In the genomic region with DNA sequence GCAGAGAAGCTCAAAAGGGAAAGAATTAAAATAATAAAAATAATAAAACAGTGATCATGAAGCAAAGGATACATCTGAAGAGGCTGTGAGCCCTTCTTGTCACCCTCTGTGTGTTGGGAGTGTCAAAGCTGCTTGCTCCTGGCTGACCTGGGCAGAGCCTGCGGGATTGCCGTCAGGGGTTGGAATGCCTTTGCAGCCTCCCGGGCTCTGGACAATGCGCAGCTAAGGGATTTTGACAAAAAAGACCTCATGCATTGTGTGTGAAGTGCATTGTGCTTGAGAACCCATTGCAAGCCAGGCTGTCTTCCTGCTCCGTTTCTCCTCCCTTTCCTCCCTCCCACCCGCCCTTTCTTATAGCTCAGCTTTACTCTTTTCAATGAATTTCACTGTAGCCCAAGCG, we compare ENCODE assay signal across 19 cellular contexts.
"Had no signal": no experiment of that assay in that cellular context is flagged by ENCODE, and none has a peak within 500 bp of the region (broad histone marks: within the 10 kb centered on the region; RNA-seq: fewer than 3 reads in every experiment).

No MANE protein-coding gene starts in this region.

- H3K9ac ChIP-seq: KMS-11 had no signal

- H3K27me3 ChIP-seq: ascending aorta, body of pancreas, Peyer's patch, SJCRH30 had no signal

- H3K27ac Mint-ChIP-seq: activated naive CD4-positive, alpha-beta T cell treated with anti-CD3 and anti-CD28 coated beads, Interleukin-2, amount 50 U/mL, for 72 hours; activated naive CD8-positive, alpha-beta T cell treated with anti-CD3 and anti-CD28 coated beads, Interleukin-2, amount 50 U/mL, for 24 hours; T-helper 1 cell treated with Interleukin-12 subunit alpha and Interleukin-12 subunit beta and Interleukin-4 antibody, amounts not matched to agents 30 μg/mL and 1 μg/mL, for 36 hours had no signal

- ATAC-seq: activated naive CD8-positive, alpha-beta T cell treated with anti-CD3 and anti-CD28 coated beads, Interleukin-2, amount 50 U/mL, for 24 hours; activated T-cell treated with anti-CD3 and anti-CD28 coated beads, Interleukin-2, amount 50 U/mL, for 4 hours; body of pancreas; SK-N-SH treated with all-trans-retinoic acid at 6 μM for 48 hours had no signal

- H3K36me3 Mint-ChIP-seq: activated naive CD4-positive, alpha-beta T cell treated with anti-CD3 and anti-CD28 coated beads, Interleukin-2, amount 50 U/mL, for 72 hours had no signal

- H3K9me3 Mint-ChIP-seq: activated naive CD8-positive, alpha-beta T cell treated with anti-CD3 and anti-CD28 coated beads, Interleukin-2, amount 50 U/mL, for 24 hours; T-helper 1 cell treated with Interleukin-12 subunit alpha and Interleukin-12 subunit beta and Interleukin-4 antibody, amounts not matched to agents 30 μg/mL and 1 μg/mL, for 36 hours had no signal

- H3K4me2 ChIP-seq: KMS-11 had no signal

- H3K4me1 ChIP-seq: ascending aorta, body of pancreas, Peyer's patch, SJCRH30 had no signal

- DNase-seq: activated CD4-positive, alpha-beta T cell treated with anti-CD3 and anti-CD28 coated beads, Interleukin-2, amount 50 U/mL, for 4 hours; activated CD4-positive, CD25-positive, alpha-beta regulatory T cell treated with anti-CD3 and anti-CD28 coated beads, Interleukin-2, amount 50 U/mL, for 72 hours; activated CD8-positive, alpha-beta memory T cell treated with anti-CD3 and anti-CD28 coated beads for 24 hours; activated effector memory CD4-positive, alpha-beta T cell treated with anti-CD3 and anti-CD28 coated beads, Interleukin-2, amount 50 U/mL, for 16 hours; activated naive CD4-positive, alpha-beta T cell treated with Interleukin-2 at 50 U/mL for 16 hours; activated naive CD8-positive, alpha-beta T cell treated with anti-CD3 and anti-CD28 coated beads, Interleukin-2, amount 50 U/mL, for 24 hours; activated T-cell treated with anti-CD3 and anti-CD28 coated beads, Interleukin-2, amount 50 U/mL, for 4 hours; amniotic stem cell; NCI-H446; Right ventricle myocardium superior had no signal

- H3K9me3 ChIP-seq: ascending aorta, Peyer's patch, SJCRH30 had no signal

- H3K4me3 Mint-ChIP-seq: activated naive CD8-positive, alpha-beta T cell treated with anti-CD3 and anti-CD28 coated beads, Interleukin-2, amount 50 U/mL, for 24 hours; activated T-cell treated with anti-CD3 and anti-CD28 coated beads, Interleukin-2, amount 50 U/mL, for 4 hours; T-helper 1 cell treated with Interleukin-12 subunit alpha and Interleukin-12 subunit beta and Interleukin-4 antibody, amounts not matched to agents 30 μg/mL and 1 μg/mL, for 36 hours had no signal

- H3K4me3 ChIP-seq: ascending aorta, body of pancreas, Peyer's patch, SJCRH30 had no signal

- H3K4me1 Mint-ChIP-seq: activated naive CD8-positive, alpha-beta T cell treated with anti-CD3 and anti-CD28 coated beads, Interleukin-2, amount 50 U/mL, for 24 hours had no signal

- H3K36me3 ChIP-seq: ascending aorta, Peyer's patch, SJCRH30 had no signal

- H3K27ac ChIP-seq: ascending aorta, body of pancreas, KMS-11, Peyer's patch, RWPE1, SJCRH30 had no signal
